1 cellular context compared by ENCODE assay signal in genomic region chr11:8911040-8911823, GRCh38.
A peak's percentile ranks its signal among the peaks of the same experiment; 100 is the strongest.
TF ChIP-seq lines count a peak whose summit lies in the region.

TSS of gene AKIP1 (plus strand) at chr11:8911189. CDS start at chr11:8911450, 261 bp downstream.

TF ChIP-seq in K562, 482 proteins besides CTCF, POLR2A, EP300 and RAD21 (continued from another document and continues in another):
- TF ChIP-seq ATF6 (CRISPR knock-in tag; IDR thresholded peaks at IDR 0.05) (peak; percentile 59; the same call in 1 of the 2 replicates), TEAD1 (CRISPR knock-in tag; IDR thresholded peaks at IDR 0.05) (peak in 1 of 2 experiments; percentile 20; a peak in 1 of 4 replicates), ETS1 (conservative IDR thresholded peaks at IDR 0.05; ENCODE audit: control insufficient read depth, low read depth, low read length) (no peak; the same call in 1 of the 2 replicates), LCOR (CRISPR knock-in tag; IDR thresholded peaks at IDR 0.05) (peak; percentile 67; the same call in 1 of the 2 replicates), RBFOX2 (IDR thresholded peaks at IDR 0.05; ENCODE audit: low read depth, low read length) (peak; percentile 83), SP1 (CRISPR knock-in tag; IDR thresholded peaks at IDR 0.05) (no peak), PRDM10 (IDR thresholded peaks at IDR 0.05; ENCODE audit: partially characterized antibody) (peak; percentile 78), ZBTB7A (IDR thresholded peaks at IDR 0.05; ENCODE audit: borderline replicate concordance, control insufficient read depth, low read depth, low read length) (peak; percentile 68), RB1 (IDR thresholded peaks at IDR 0.05; ENCODE audit: low read depth) (peak; percentile 71; the same call in 1 of the 2 replicates), POLR2B (IDR thresholded peaks at IDR 0.05; ENCODE audit: low read depth, partially characterized antibody) (peak; percentile 74), NR4A1 (CRISPR knock-in tag; IDR thresholded peaks at IDR 0.05) (0 out of 2 replicates have a peak, but pooled peaks have one; percentile 7), NR4A1 (tag; IDR thresholded peaks at IDR 0.05) (no peak), NRF1 (conservative IDR thresholded peaks at IDR 0.05 in 1 of 2, IDR thresholded peaks at IDR 0.05 in 1 of 2) (peak; percentile 96), SIX5 (IDR thresholded peaks at IDR 0.05; ENCODE audit: borderline replicate concordance in 1 of 2, insufficient read depth in 1 of 2, low read depth in 1 of 2, low read length in 2 of 2) (no peak), HCFC1 (IDR thresholded peaks at IDR 0.05; ENCODE audit: low read depth, low read length) (0 out of 2 replicates have a peak, but pooled peaks have one; percentile 28), ZNF740 (CRISPR knock-in tag; IDR thresholded peaks at IDR 0.05) (0 out of 2 replicates have a peak, but pooled peaks have one; percentile 44), ZNF740 (tag; IDR thresholded peaks at IDR 0.05) (no peak), HNRNPLL (IDR thresholded peaks at IDR 0.05; ENCODE audit: low read depth, low read length, poor library complexity, severe bottlenecking) (peak; percentile 94), POLR2G (IDR thresholded peaks at IDR 0.05; ENCODE audit: low read depth, low read length) (peak; percentile 82), ATF1 (CRISPR knock-in tag; IDR thresholded peaks at IDR 0.05) (no peak), ATF1 (tag; IDR thresholded peaks at IDR 0.05) (peak; percentile 44), YY1 (IDR thresholded peaks at IDR 0.05; ENCODE audit: borderline replicate concordance in 1 of 3, control insufficient read depth in 1 of 3, extremely low read depth in 1 of 3, insufficient read depth in 3 of 3, insufficient read length in 1 of 3, insufficient replicate concordance in 2 of 3, low read depth in 1 of 3, low read length in 2 of 3) (peak in 1 of 3 experiments; percentile 47), E2F4 (CRISPR knock-in tag; IDR thresholded peaks at IDR 0.05; ENCODE audit: low read depth) (peak; percentile 39; the same call in 1 of the 2 replicates), CREB5 (CRISPR knock-in tag; IDR thresholded peaks at IDR 0.05) (no peak), KDM5B (IDR thresholded peaks at IDR 0.05; ENCODE audit: insufficient replicate concordance, low read depth, low read length) (peak; percentile 26), SUPT5H (IDR thresholded peaks at IDR 0.05) (peak; percentile 78), NFIC (IDR thresholded peaks at IDR 0.05) (peak; percentile 35; the same call in 1 of the 2 replicates), TCF7 (IDR thresholded peaks at IDR 0.05; ENCODE audit: borderline replicate concordance) (no peak), CXXC5 (CRISPR knock-in tag; IDR thresholded peaks at IDR 0.05) (peak; percentile 74), THAP12 (CRISPR knock-in tag; IDR thresholded peaks at IDR 0.05) (peak; percentile 36; the same call in 1 of the 2 replicates), ZBTB2 (IDR thresholded peaks at IDR 0.05) (peak; percentile 95), PHF20 (IDR thresholded peaks at IDR 0.05; ENCODE audit: partially characterized antibody) (peak; percentile 40), KDM4B (IDR thresholded peaks at IDR 0.05; ENCODE audit: borderline replicate concordance in 2 of 2, low read depth in 1 of 2) (peak in 1 of 2 experiments; percentile 74; a peak in 1 of 4 replicates), ZNF584 (CRISPR knock-in tag; IDR thresholded peaks at IDR 0.05; ENCODE audit: low read depth) (no peak), MEIS2 (IDR thresholded peaks at IDR 0.05; ENCODE audit: partially characterized antibody) (peak; percentile 86), HDAC3 (IDR thresholded peaks at IDR 0.05; ENCODE audit: borderline replicate concordance, partially characterized antibody) (no peak), RHOXF2B (CRISPR knock-in tag; conservative IDR thresholded peaks at IDR 0.05) (0 out of 2 replicates have a peak, but pooled peaks have one; percentile 35), SIN3A (IDR thresholded peaks at IDR 0.05; ENCODE audit: borderline replicate concordance in 2 of 2, control insufficient read depth in 1 of 2, low read depth in 2 of 2, low read length in 2 of 2) (peak in 1 of 2 experiments; percentile 21; a peak in 1 of 4 replicates), RCOR1 (IDR thresholded peaks at IDR 0.05; ENCODE audit: borderline replicate concordance in 1 of 2, low read depth in 2 of 2, low read length in 2 of 2) (0 out of 4 replicates have a peak, but pooled peaks of 1 of the 2 experiments have one; percentile 40), ETV5 (CRISPR knock-in tag; IDR thresholded peaks at IDR 0.05; ENCODE audit: low read depth) (0 out of 2 replicates have a peak, but pooled peaks have one; percentile 50), ZNF12 (CRISPR knock-in tag; IDR thresholded peaks at IDR 0.05) (0 out of 2 replicates have a peak, but pooled peaks have one; percentile 28), KAT7 (CRISPR knock-in tag; IDR thresholded peaks at IDR 0.05; ENCODE audit: borderline replicate concordance) (no peak; the same call in 1 of the 2 replicates), CBFA2T2 (conservative IDR thresholded peaks at IDR 0.05) (no peak), OTX1 (CRISPR knock-in tag; IDR thresholded peaks at IDR 0.05) (peak; percentile 11; the same call in 1 of the 2 replicates), ATF7 (IDR thresholded peaks at IDR 0.05) (peak; percentile 23; the same call in 1 of the 2 replicates)
